In genomic region chr4:80171251-80171650, GRCh38 we compare ENCODE assay signal across 12 cellular contexts. TPM values are rescaled to one million over a fixed set of nuclear protein-coding genes. Genes with fewer than 3 reads are reported as not detected.
A peak's percentile ranks its signal among the peaks of the same experiment; 100 is the strongest.
DNase-seq lines count a peak whose midpoint lies in the region; ATAC-seq and TF ChIP-seq lines count a peak whose summit lies in the region.
"Had no signal": no experiment of that assay in that cellular context is flagged by ENCODE, and none has a peak within 500 bp of the region (broad histone marks: within the 10 kb centered on the region; RNA-seq: fewer than 3 reads in every experiment).

No MANE protein-coding gene starts in this region.

- peaks cover 21% of the 10 kb centered on the region for H3K36me3 Mint-ChIP-seq in activated naive CD4-positive, alpha-beta T cell treated with anti-CD3 and anti-CD28 coated beads, Interleukin-2, amount 10 ng/mL, durations not matched to agents 7 days and 5 days

- H3K9me3 Mint-ChIP-seq in activated naive CD4-positive, alpha-beta T cell treated with anti-CD3 and anti-CD28 coated beads, Interleukin-2, amount 10 ng/mL, durations not matched to agents 7 days and 5 days: peaks cover 11% of the 10 kb centered on the region

- H3K4me3 ChIP-seq in fibroblast of villous mesenchyme (ENCODE audit: low read depth, low read length): no peak overlapping the region

- H3K4me1 Mint-ChIP-seq in activated naive CD4-positive, alpha-beta T cell treated with anti-CD3 and anti-CD28 coated beads, Interleukin-2, amount 10 ng/mL, durations not matched to agents 7 days and 5 days: peaks cover 56% of the 10 kb centered on the region

- H3K27me3 Mint-ChIP-seq in activated naive CD4-positive, alpha-beta T cell treated with anti-CD3 and anti-CD28 coated beads, Interleukin-2, amount 10 ng/mL, durations not matched to agents 7 days and 5 days: peaks cover under 1% of the 10 kb centered on the region

- peak; percentile 71 for DNase-seq in AG20443 (ENCODE audit: low spot score)
- DNase-seq in HCEC 1CT: peak; percentile 37
- DNase-seq in activated naive CD4-positive, alpha-beta T cell treated with anti-CD3 and anti-CD28 coated beads, Interleukin-2, amount 10 ng/mL, durations not matched to agents 7 days and 5 days: no peak
- peak; percentile 37 for DNase-seq in fibroblast of villous mesenchyme (ENCODE audit: low read depth)
- no peak for DNase-seq in NCI-H1694 (lab: John Stamatoyannopoulos, UW)
- no peak for DNase-seq in omental fat pad (ENCODE audit: low spot score)
- DNase-seq: activated effector memory CD4-positive, alpha-beta T cell treated with Interleukin-2 at 50 U/mL for 16 hours; NCI-H1105; NCI-H510A; stimulated activated naive CD4-positive, alpha-beta T cell treated with Interleukin-2 at 50 U/mL for 16 hours had no signal

- ATAC-seq in GM18517 (IDR thresholded peaks at IDR 0.05; ENCODE audit: unreplicated experiment) (no peak), omental fat pad (ENCODE audit: low FRiP score) (no peak), HG03108 (IDR thresholded peaks at IDR 0.05; ENCODE audit: unreplicated experiment) (no peak)

- H3K27ac Mint-ChIP-seq in activated naive CD4-positive, alpha-beta T cell treated with anti-CD3 and anti-CD28 coated beads, Interleukin-2, amount 10 ng/mL, durations not matched to agents 7 days and 5 days: peak overlapping the region; percentile 96

- no peak overlapping the region for H3K4me3 Mint-ChIP-seq in activated naive CD4-positive, alpha-beta T cell treated with anti-CD3 and anti-CD28 coated beads, Interleukin-2, amount 10 ng/mL, durations not matched to agents 7 days and 5 days

- CTCF ChIA-PET in activated naive CD4-positive, alpha-beta T cell treated with anti-CD3 and anti-CD28 coated beads, Interleukin-2, amount 10 ng/mL, durations not matched to agents 7 days and 5 days (lab: Charles Lee): interaction anchor here (1.5 to 6.2 kb wide), 4 partner anchors 12 to 45 kb away, joined by 3 to 68 read pairs (median 32); no protein-coding TSS in a partner anchor

- TF ChIP-seq CTCF in fibroblast of villous mesenchyme (IDR thresholded peaks at IDR 0.05; ENCODE audit: insufficient read depth, low read depth, low read length) (no peak), omental fat pad (IDR thresholded peaks at IDR 0.05) (no peak)

RNA-seq across cellular contexts. Expression of gene PRDM8, which starts 26.1 kb away (rescaled TPM):
- total RNA-seq in fibroblast of villous mesenchyme (7.3 and 7.7 TPM in 2 replicates), omental fat pad (1 to 10 TPM; 1.4 to 5.2 (median 3.2) TPM)

Comparison
In these comparisons a context has a peak if more than half of its experiments do, and no peak if none do; other contexts are left out.
1. DNase-seq: peak in AG20443 (single experiment), HCEC 1CT (single experiment) and fibroblast of villous mesenchyme (single experiment); none in activated naive CD4-positive, alpha-beta T cell treated with anti-CD3 and anti-CD28 coated beads, Interleukin-2, amount 10 ng/mL, durations not matched to agents 7 days and 5 days (single experiment), NCI-H1694 (single experiment) and omental fat pad (single experiment).